Comparison of ENCODE assay signal across 17 cellular contexts in the genomic region with DNA sequence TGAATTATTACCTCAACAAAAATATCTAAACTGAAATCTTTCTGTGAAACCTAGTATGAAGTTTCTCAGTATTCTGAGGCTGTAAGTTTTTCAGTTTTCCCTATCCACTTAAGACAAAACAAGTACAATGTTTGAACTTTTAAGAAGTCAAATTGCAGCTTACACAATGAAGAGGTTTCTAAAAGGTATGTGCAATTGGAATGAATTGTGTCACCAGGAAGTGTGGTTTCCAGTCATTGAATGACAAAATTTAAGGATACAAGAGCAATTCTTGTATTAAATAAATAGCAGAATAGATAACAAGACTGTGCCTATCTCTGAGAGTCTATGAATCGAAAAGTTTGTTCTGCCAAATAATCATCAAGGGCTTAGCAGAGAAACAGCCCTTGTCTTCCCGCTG.
DNase-seq lines count a peak whose midpoint lies in the region; ATAC-seq, FAIRE-seq and TF ChIP-seq lines count a peak whose summit lies in the region.
"Had no signal": no experiment of that assay in that cellular context is flagged by ENCODE, and none has a peak within 500 bp of the region (broad histone marks: within the 10 kb centered on the region; RNA-seq: fewer than 3 reads in every experiment).

No MANE protein-coding gene starts in this region.

- H3K4me1 Mint-ChIP-seq in activated CD4-positive, alpha-beta T cell treated with anti-CD3 and anti-CD28 coated beads for 36 hours, result no peaks in the 10 kb centered on the region

- CTCF ChIA-PET in activated CD4-positive, alpha-beta T cell treated with anti-CD3 and anti-CD28 coated beads for 36 hours (lab: Charles Lee), result interaction anchor here (1.2 kb wide), 1 partner anchor 169 kb away, joined by 6 read pairs; no protein-coding TSS in a partner anchor

- no peak for ATAC-seq in left colon
- no peak for ATAC-seq in activated CD4-positive, alpha-beta T cell treated with anti-CD3 and anti-CD28 coated beads for 36 hours
- no peak for ATAC-seq in HG02642 (IDR thresholded peaks at IDR 0.05; ENCODE audit: poor library complexity, unreplicated experiment)
- ATAC-seq: GM23338 had no signal

- FAIRE-seq in bronchial epithelial cell (lab: Jason Lieb, UNC), result no peak
- FAIRE-seq: A204.1, G401.6, GM12891, GM19239, H54, HTR-8/SVneo had no signal

- H3K36me3 Mint-ChIP-seq in activated CD4-positive, alpha-beta T cell treated with anti-CD3 and anti-CD28 coated beads for 36 hours (ENCODE audit: low read depth), result no peaks in the 10 kb centered on the region

- peak; percentile 10 for DNase-seq in bronchial epithelial cell (ENCODE audit: low read depth)
- DNase-seq in dermis blood vessel endothelial cell, result peak; percentile 11
- DNase-seq in iris pigment epithelial cell (ENCODE audit: low read depth), result peak; percentile 12
- no peak for DNase-seq in left colon
- no peak for DNase-seq in activated CD4-positive, alpha-beta T cell treated with anti-CD3 and anti-CD28 coated beads for 36 hours
- DNase-seq: AML-193; Caco-2; CD4-positive, alpha-beta T cell; HCEC 1CT had no signal

- H3K36me3 ChIP-seq in bronchial epithelial cell (ENCODE audit: control insufficient read depth, insufficient read depth, low read length), result no peaks in the 10 kb centered on the region

- H3K9me3 Mint-ChIP-seq in activated CD4-positive, alpha-beta T cell treated with anti-CD3 and anti-CD28 coated beads for 36 hours (ENCODE audit: low read depth), result no peaks in the 10 kb centered on the region
- H3K9me3 Mint-ChIP-seq: CD4-positive, alpha-beta T cell; GM23338 had no signal

- intact Hi-C loops in left colon (cut with DNase I, micrococcal nuclease), result no loop called here
- intact Hi-C loops in activated CD4-positive, alpha-beta T cell treated with anti-CD3 and anti-CD28 coated beads for 36 hours (cut with DNase I, micrococcal nuclease), result no loop called here

- POLR2A ChIA-PET in activated CD4-positive, alpha-beta T cell treated with anti-CD3 and anti-CD28 coated beads for 36 hours (lab: Charles Lee), result no interaction called here

- no peak overlapping the region for H3K4me3 ChIP-seq in bronchial epithelial cell (ENCODE audit: low read depth, low read length)
- H3K4me3 ChIP-seq: GM23338 had no signal

- H3K27me3 ChIP-seq in bronchial epithelial cell (ENCODE audit: control insufficient read depth, insufficient read depth, low read length), result no peaks in the 10 kb centered on the region

- no peak for TF ChIP-seq CTCF in bronchial epithelial cell (IDR thresholded peaks at IDR 0.05; ENCODE audit: insufficient read depth, low read length, severe bottlenecking)

- H3K27me3 Mint-ChIP-seq in activated CD4-positive, alpha-beta T cell treated with anti-CD3 and anti-CD28 coated beads for 36 hours, result peaks cover 3% of the 10 kb centered on the region
- H3K27me3 Mint-ChIP-seq: CD4-positive, alpha-beta T cell had no signal

- H3K4me3 Mint-ChIP-seq in activated CD4-positive, alpha-beta T cell treated with anti-CD3 and anti-CD28 coated beads for 36 hours, result no peak overlapping the region
- H3K4me3 Mint-ChIP-seq: CD4-positive, alpha-beta T cell; GM23338 had no signal

- H3K27ac Mint-ChIP-seq in activated CD4-positive, alpha-beta T cell treated with anti-CD3 and anti-CD28 coated beads for 36 hours, result no peak overlapping the region
- H3K27ac Mint-ChIP-seq: CD4-positive, alpha-beta T cell; GM23338 had no signal

Comparison
In these comparisons a context has a peak if more than half of its experiments do, and no peak if none do; other contexts are left out.
1. DNase-seq: peak in bronchial epithelial cell (single experiment), dermis blood vessel endothelial cell (single experiment) and iris pigment epithelial cell (single experiment); none in left colon (0 of 2) and activated CD4-positive, alpha-beta T cell treated with anti-CD3 and anti-CD28 coated beads for 36 hours (single experiment).